1 cellular context compared by ENCODE assay signal in genomic region chr4:2834001-2834921, GRCh38.
TF ChIP-seq lines count a peak whose summit lies in the region.

No MANE protein-coding gene starts in this region.

TF ChIP-seq in IMR-90, 13 proteins besides CTCF, POLR2A, EP300 and RAD21:
- TF ChIP-seq RFX5 (IDR thresholded peaks at IDR 0.05; ENCODE audit: low read depth, low read length) (no peak), MXI1 (IDR thresholded peaks at IDR 0.05; ENCODE audit: borderline replicate concordance, low read depth, low read length) (no peak), RCOR1 (IDR thresholded peaks at IDR 0.05; ENCODE audit: insufficient replicate concordance, low read length) (no peak), MAZ (IDR thresholded peaks at IDR 0.05; ENCODE audit: borderline replicate concordance, low read depth, low read length) (no peak), MAFK (IDR thresholded peaks at IDR 0.05; ENCODE audit: low read depth, low read length) (no peak), NFE2L2 (IDR thresholded peaks at IDR 0.05; ENCODE audit: low read depth, low read length) (no peak), CHD1 (IDR thresholded peaks at IDR 0.05; ENCODE audit: low read depth, low read length) (no peak), SMC3 (IDR thresholded peaks at IDR 0.05; ENCODE audit: low read depth, low read length) (no peak), CEBPB (IDR thresholded peaks at IDR 0.05; ENCODE audit: low read depth, low read length) (no peak), FOS (IDR thresholded peaks at IDR 0.05; ENCODE audit: low read depth, low read length) (no peak), BHLHE40 (IDR thresholded peaks at IDR 0.05; ENCODE audit: low read depth, low read length) (no peak), USF2 (IDR thresholded peaks at IDR 0.05; ENCODE audit: low read depth, low read length) (no peak)
- TF ChIP-seq, protein P1, sequence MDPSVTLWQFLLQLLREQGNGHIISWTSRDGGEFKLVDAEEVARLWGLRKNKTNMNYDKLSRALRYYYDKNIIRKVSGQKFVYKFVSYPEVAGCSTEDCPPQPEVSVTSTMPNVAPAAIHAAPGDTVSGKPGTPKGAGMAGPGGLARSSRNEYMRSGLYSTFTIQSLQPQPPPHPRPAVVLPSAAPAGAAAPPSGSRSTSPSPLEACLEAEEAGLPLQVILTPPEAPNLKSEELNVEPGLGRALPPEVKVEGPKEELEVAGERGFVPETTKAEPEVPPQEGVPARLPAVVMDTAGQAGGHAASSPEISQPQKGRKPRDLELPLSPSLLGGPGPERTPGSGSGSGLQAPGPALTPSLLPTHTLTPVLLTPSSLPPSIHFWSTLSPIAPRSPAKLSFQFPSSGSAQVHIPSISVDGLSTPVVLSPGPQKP (IDR thresholded peaks at IDR 0.05; ENCODE audit: borderline replicate concordance, low read depth, low read length): no peak
